In the genomic region with DNA sequence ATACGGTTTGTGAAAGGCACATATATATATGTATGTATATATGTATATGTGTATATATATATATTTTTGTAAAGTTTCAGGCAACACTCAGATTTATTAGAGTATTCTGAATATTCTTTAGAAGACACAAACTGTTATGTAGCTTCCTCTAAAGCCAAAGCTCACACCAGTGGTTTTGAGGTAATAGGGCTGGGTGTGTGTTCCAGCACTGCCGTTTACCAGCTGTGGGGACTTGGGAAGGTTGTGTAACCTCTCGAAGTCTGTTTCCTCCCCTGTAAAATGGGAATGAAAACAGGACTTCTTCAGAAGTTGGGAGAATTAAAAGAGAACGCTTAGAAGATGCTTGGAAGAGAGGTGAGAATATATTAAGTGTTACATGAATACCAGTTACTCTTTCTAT, we compare ENCODE assay signal across 18 cellular contexts.
A peak's percentile ranks its signal among the peaks of the same experiment; 100 is the strongest.
DNase-seq lines count a peak whose midpoint lies in the region; ATAC-seq and TF ChIP-seq lines count a peak whose summit lies in the region.
"Had no signal": no experiment of that assay in that cellular context is flagged by ENCODE, and none has a peak within 500 bp of the region (broad histone marks: within the 10 kb centered on the region; RNA-seq: fewer than 3 reads in every experiment).

No MANE protein-coding gene starts in this region.

- peak overlapping the region; percentile 0 for H3K27ac Mint-ChIP-seq in Caco-2 (ENCODE audit: unreplicated experiment)
- H3K27ac Mint-ChIP-seq in neural crest cell (ENCODE audit: unreplicated experiment): peak overlapping the region; percentile 48
- no peak overlapping the region for H3K27ac Mint-ChIP-seq in WTC11
- H3K27ac Mint-ChIP-seq: CD8-positive, alpha-beta T cell; GM23338 had no signal

- intact Hi-C loops in Caco-2 (cut with micrococcal nuclease; ENCODE audit: unreplicated experiment): loop anchor here (1.0 to 2.0 kb wide), 3 partner anchors 9 to 13 kb away; no protein-coding TSS in a partner anchor
- intact Hi-C loops in esophagus squamous epithelium (cut with DNase I): no loop called here

- H3K27ac ChIP-seq in esophagus squamous epithelium: peak overlapping the region in 3 of 4 donors; percentile 30 to 31 (median 30)
- H3K27ac ChIP-seq: BLaER1 treated with 17β-estradiol and CSF1 and Interleukin-3, amounts not matched to agents 10 nM and 100 nM had no signal

- WGBS in esophagus squamous epithelium, 2 donors: 45 to 70% methylated on average over 4 of the region's 4 CpGs

- H3K27me3 Mint-ChIP-seq in Caco-2 (ENCODE audit: insufficient read depth, unreplicated experiment): no peaks in the 10 kb centered on the region
- no peaks in the 10 kb centered on the region for H3K27me3 Mint-ChIP-seq in neural crest cell (ENCODE audit: low read depth)
- H3K27me3 Mint-ChIP-seq in WTC11 (ENCODE audit: low read depth): no peaks in the 10 kb centered on the region

- TF ChIP-seq CTCF in Caco-2 (IDR thresholded peaks at IDR 0.05; ENCODE audit: insufficient read depth in 1 of 2, low read depth in 1 of 2, low read length in 1 of 2, severe bottlenecking in 1 of 2, unreplicated experiment in 1 of 2) (no peak), esophagus squamous epithelium (IDR thresholded peaks at IDR 0.05) (no peak), neural crest cell (conservative IDR thresholded peaks at IDR 0.05) (no peak), WTC11 (IDR thresholded peaks at IDR 0.05) (no peak)

- TF ChIP-seq POLR2A in esophagus squamous epithelium (IDR thresholded peaks at IDR 0.05): no peak

- H3K4me1 ChIP-seq in Caco-2 (peaks cover 13% of the 10 kb centered on the region), esophagus squamous epithelium (peaks cover 6 to 71% (median 39%) of the 10 kb centered on the region in 3 donors)

- H3K9me3 ChIP-seq in Caco-2: no peaks in the 10 kb centered on the region
- H3K9me3 ChIP-seq in esophagus squamous epithelium: no peaks in the 10 kb centered on the region
- H3K9me3 ChIP-seq: BLaER1 treated with 17β-estradiol and CSF1 and Interleukin-3, amounts not matched to agents 10 nM and 100 nM; HAP-1 had no signal

- no peak for DNase-seq in Caco-2
- peak; percentile 56 for DNase-seq in HuH-7 (ENCODE audit: low spot score)
- no peak for DNase-seq in esophagus squamous epithelium (lab: John Stamatoyannopoulos, UW)
- DNase-seq in neural crest cell (ENCODE audit: low read depth, low spot score): no peak
- no peak for DNase-seq in HK-2 (ENCODE audit: unreplicated experiment)
- DNase-seq in WTC11 (ENCODE audit: low spot score): no peak
- DNase-seq: CD8-positive, alpha-beta T cell; GDM1; NCI-H1436 treated with DMSO at 0.1 percent for 48 hours; NCI-H2171; NCI-H524; NCI-H82; OCI-M1 had no signal

- peaks cover 63% of the 10 kb centered on the region for H3K36me3 Mint-ChIP-seq in Caco-2 (ENCODE audit: insufficient read depth, unreplicated experiment)
- peaks cover 31% of the 10 kb centered on the region for H3K36me3 Mint-ChIP-seq in neural crest cell (ENCODE audit: low read depth)
- H3K36me3 Mint-ChIP-seq in WTC11: no peaks in the 10 kb centered on the region; the same call in 1 of the 2 replicates
- H3K36me3 Mint-ChIP-seq: CD8-positive, alpha-beta T cell had no signal

- H3K36me3 ChIP-seq in Caco-2 (ENCODE audit: control insufficient read depth, insufficient read depth, low read length) (peaks cover 6% of the 10 kb centered on the region; the same call in 1 of the 2 replicates), esophagus squamous epithelium (peaks cover 0 to 36% (median 0%) of the 10 kb centered on the region in 3 donors)
- H3K36me3 ChIP-seq: HAP-1 had no signal

- ATAC-seq in WTC11 (no peak), HG03095 (IDR thresholded peaks at IDR 0.05; ENCODE audit: unreplicated experiment) (no peak)
- ATAC-seq: CD8-positive, alpha-beta T cell; GM23338 had no signal

- POLR2A ChIA-PET in Caco-2 (lab: Charles Lee) (no interaction called here), WTC11 (lab: Charles Lee) (no interaction called here)

- H3K4me1 Mint-ChIP-seq in Caco-2 (ENCODE audit: low read depth, unreplicated experiment) (peaks cover 15% of the 10 kb centered on the region), neural crest cell (peaks cover 29% of the 10 kb centered on the region), WTC11 (no peaks in the 10 kb centered on the region)

- H3K27me3 ChIP-seq in Caco-2 (replicated peaks; ENCODE audit: control insufficient read depth, insufficient read depth, low read length) (no peaks in the 10 kb centered on the region), esophagus squamous epithelium (no peaks in the 10 kb centered on the region)
- H3K27me3 ChIP-seq: BLaER1 treated with 17β-estradiol and CSF1 and Interleukin-3, amounts not matched to agents 10 nM and 100 nM had no signal

- CTCF ChIA-PET in Caco-2 (lab: Charles Lee): interaction anchor here (0.9 kb wide), 1 partner anchor 22 kb away, joined by 3 read pairs; no protein-coding TSS in a partner anchor
- CTCF ChIA-PET in WTC11 (lab: Charles Lee): no interaction called here

- BruUV-seq in Caco-2 (replicated peaks; lab: Mats Ljungman, UMichigan): no TSS peak

- H3K4me3 ChIP-seq in Caco-2 (ENCODE audit: low read depth, low read length): no peak overlapping the region
- no peak overlapping the region for H3K4me3 ChIP-seq in esophagus squamous epithelium
- H3K4me3 ChIP-seq: BLaER1 treated with 17β-estradiol and CSF1 and Interleukin-3, amounts not matched to agents 10 nM and 100 nM; GM23338; HAP-1 had no signal

- H3K4me3 Mint-ChIP-seq in Caco-2 (ENCODE audit: unreplicated experiment) (no peak overlapping the region), neural crest cell (peak overlapping the region; percentile 59), WTC11 (no peak overlapping the region)
- H3K4me3 Mint-ChIP-seq: CD8-positive, alpha-beta T cell; GM23338; IgD-negative memory B cell had no signal

- H3K9me3 Mint-ChIP-seq in Caco-2 (ENCODE audit: unreplicated experiment): no peaks in the 10 kb centered on the region
- no peaks in the 10 kb centered on the region for H3K9me3 Mint-ChIP-seq in neural crest cell
- H3K9me3 Mint-ChIP-seq in WTC11: no peaks in the 10 kb centered on the region
- H3K9me3 Mint-ChIP-seq: CD8-positive, alpha-beta T cell; GM23338; IgD-negative memory B cell had no signal

TF ChIP-seq in WTC11, 78 proteins besides CTCF, POLR2A, EP300 and RAD21 (continues in another document):
- TF ChIP-seq, protein P1, sequence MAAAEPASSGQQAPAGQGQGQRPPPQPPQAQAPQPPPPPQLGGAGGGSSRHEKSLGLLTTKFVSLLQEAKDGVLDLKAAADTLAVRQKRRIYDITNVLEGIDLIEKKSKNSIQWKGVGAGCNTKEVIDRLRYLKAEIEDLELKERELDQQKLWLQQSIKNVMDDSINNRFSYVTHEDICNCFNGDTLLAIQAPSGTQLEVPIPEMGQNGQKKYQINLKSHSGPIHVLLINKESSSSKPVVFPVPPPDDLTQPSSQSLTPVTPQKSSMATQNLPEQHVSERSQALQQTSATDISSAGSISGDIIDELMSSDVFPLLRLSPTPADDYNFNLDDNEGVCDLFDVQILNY (CRISPR knock-in tag; IDR thresholded peaks at IDR 0.05): no peak
- TF ChIP-seq, protein P2, sequence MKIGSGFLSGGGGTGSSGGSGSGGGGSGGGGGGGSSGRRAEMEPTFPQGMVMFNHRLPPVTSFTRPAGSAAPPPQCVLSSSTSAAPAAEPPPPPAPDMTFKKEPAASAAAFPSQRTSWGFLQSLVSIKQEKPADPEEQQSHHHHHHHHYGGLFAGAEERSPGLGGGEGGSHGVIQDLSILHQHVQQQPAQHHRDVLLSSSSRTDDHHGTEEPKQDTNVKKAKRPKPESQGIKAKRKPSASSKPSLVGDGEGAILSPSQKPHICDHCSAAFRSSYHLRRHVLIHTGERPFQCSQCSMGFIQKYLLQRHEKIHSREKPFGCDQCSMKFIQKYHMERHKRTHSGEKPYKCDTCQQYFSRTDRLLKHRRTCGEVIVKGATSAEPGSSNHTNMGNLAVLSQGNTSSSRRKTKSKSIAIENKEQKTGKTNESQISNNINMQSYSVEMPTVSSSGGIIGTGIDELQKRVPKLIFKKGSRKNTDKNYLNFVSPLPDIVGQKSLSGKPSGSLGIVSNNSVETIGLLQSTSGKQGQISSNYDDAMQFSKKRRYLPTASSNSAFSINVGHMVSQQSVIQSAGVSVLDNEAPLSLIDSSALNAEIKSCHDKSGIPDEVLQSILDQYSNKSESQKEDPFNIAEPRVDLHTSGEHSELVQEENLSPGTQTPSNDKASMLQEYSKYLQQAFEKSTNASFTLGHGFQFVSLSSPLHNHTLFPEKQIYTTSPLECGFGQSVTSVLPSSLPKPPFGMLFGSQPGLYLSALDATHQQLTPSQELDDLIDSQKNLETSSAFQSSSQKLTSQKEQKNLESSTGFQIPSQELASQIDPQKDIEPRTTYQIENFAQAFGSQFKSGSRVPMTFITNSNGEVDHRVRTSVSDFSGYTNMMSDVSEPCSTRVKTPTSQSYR (CRISPR knock-in tag; IDR thresholded peaks at IDR 0.05): no peak
- TF ChIP-seq ZNF219 (CRISPR knock-in tag; IDR thresholded peaks at IDR 0.05; ENCODE audit: borderline replicate concordance) (no peak), ZNF671 (CRISPR knock-in tag; IDR thresholded peaks at IDR 0.05) (no peak), ESRRA (CRISPR knock-in tag; IDR thresholded peaks at IDR 0.05; ENCODE audit: borderline replicate concordance) (no peak), TEAD1 (CRISPR knock-in tag; IDR thresholded peaks at IDR 0.05) (no peak), HMGA2 (CRISPR knock-in tag; IDR thresholded peaks at IDR 0.05) (no peak), PRRX2 (CRISPR knock-in tag; IDR thresholded peaks at IDR 0.05) (no peak), TP53 (CRISPR knock-in tag; IDR thresholded peaks at IDR 0.05) (no peak), IRF2 (CRISPR knock-in tag; IDR thresholded peaks at IDR 0.05; ENCODE audit: borderline replicate concordance, low read depth) (no peak), ZNF138 (CRISPR knock-in tag; conservative IDR thresholded peaks at IDR 0.05) (no peak), TCF7 (CRISPR knock-in tag; IDR thresholded peaks at IDR 0.05; ENCODE audit: low read depth) (no peak), ZNF263 (CRISPR knock-in tag; IDR thresholded peaks at IDR 0.05; ENCODE audit: low read depth) (no peak)
- TF ChIP-seq, protein P3, sequence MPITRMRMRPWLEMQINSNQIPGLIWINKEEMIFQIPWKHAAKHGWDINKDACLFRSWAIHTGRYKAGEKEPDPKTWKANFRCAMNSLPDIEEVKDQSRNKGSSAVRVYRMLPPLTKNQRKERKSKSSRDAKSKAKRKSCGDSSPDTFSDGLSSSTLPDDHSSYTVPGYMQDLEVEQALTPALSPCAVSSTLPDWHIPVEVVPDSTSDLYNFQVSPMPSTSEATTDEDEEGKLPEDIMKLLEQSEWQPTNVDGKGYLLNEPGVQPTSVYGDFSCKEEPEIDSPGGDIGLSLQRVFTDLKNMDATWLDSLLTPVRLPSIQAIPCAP (CRISPR knock-in tag; IDR thresholded peaks at IDR 0.05): no peak
- TF ChIP-seq, protein P4, sequence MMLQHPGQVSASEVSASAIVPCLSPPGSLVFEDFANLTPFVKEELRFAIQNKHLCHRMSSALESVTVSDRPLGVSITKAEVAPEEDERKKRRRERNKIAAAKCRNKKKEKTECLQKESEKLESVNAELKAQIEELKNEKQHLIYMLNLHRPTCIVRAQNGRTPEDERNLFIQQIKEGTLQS (CRISPR knock-in tag; conservative IDR thresholded peaks at IDR 0.05): no peak
